Comparison of ENCODE assay signal across 14 cellular contexts in genomic region chr17:16585796-16586195, GRCh38.
"Had no signal": no experiment of that assay in that cellular context is flagged by ENCODE, and none has a peak within 500 bp of the region (broad histone marks: within the 10 kb centered on the region; RNA-seq: fewer than 3 reads in every experiment).

No MANE protein-coding gene starts in this region.

- H3K9me3 Mint-ChIP-seq: activated B cell treated with CpG ODN at 0.5 μM for 24 hours; activated naive CD4-positive, alpha-beta T cell treated with anti-CD3 and anti-CD28 coated beads, Interleukin-2, amount 50 U/mL, for 72 hours; activated T-cell treated with anti-CD3 and anti-CD28 coated beads, Interleukin-2, amount 50 U/mL, for 72 hours; naive B cell had no signal

- DNase-seq: activated B cell treated with CpG ODN at 0.5 μM for 24 hours; activated CD4-positive, alpha-beta T cell treated with anti-CD3 and anti-CD28 coated beads, Interleukin-2, amount 10 ng/mL, durations not matched to agents 24 days and 14 days; activated CD8-positive, alpha-beta memory T cell treated with anti-CD3 and anti-CD28 coated beads, Interleukin-2, amount 50 U/mL, for 48 hours; activated gamma-delta T cell; activated T-cell treated with anti-CD3 and anti-CD28 coated beads, Interleukin-2, amount 50 U/mL, for 72 hours; amygdala; effector CD8-positive, alpha-beta T cell; left colon; naive B cell; small intestine; stimulated activated CD4-positive, alpha-beta T cell treated with anti-CD3 and anti-CD28 coated beads, Interleukin-4, amount 100 ng/mL, for 4 hours; stimulated activated naive CD8-positive, alpha-beta T cell treated with anti-CD3 and anti-CD28 coated beads, Interleukin-15, Interleukin-2, amounts not matched to agents 100 U/mL and 50 U/mL, for 24 hours; SW 1271 had no signal

- H3K4me3 Mint-ChIP-seq: activated B cell treated with CpG ODN at 0.5 μM for 24 hours; activated CD4-positive, alpha-beta T cell treated with anti-CD3 and anti-CD28 coated beads, Interleukin-2, amount 10 ng/mL, durations not matched to agents 24 days and 14 days had no signal

- H3K36me3 Mint-ChIP-seq: naive B cell had no signal

- H3K27ac Mint-ChIP-seq: activated B cell treated with CpG ODN at 0.5 μM for 24 hours; activated CD4-positive, alpha-beta T cell treated with anti-CD3 and anti-CD28 coated beads, Interleukin-2, amount 10 ng/mL, durations not matched to agents 24 days and 14 days; activated naive CD4-positive, alpha-beta T cell treated with anti-CD3 and anti-CD28 coated beads, Interleukin-2, amount 50 U/mL, for 72 hours; activated T-cell treated with anti-CD3 and anti-CD28 coated beads, Interleukin-2, amount 50 U/mL, for 72 hours; naive B cell had no signal
